Comparison of ENCODE assay signal across 20 cellular contexts in the genomic region with DNA sequence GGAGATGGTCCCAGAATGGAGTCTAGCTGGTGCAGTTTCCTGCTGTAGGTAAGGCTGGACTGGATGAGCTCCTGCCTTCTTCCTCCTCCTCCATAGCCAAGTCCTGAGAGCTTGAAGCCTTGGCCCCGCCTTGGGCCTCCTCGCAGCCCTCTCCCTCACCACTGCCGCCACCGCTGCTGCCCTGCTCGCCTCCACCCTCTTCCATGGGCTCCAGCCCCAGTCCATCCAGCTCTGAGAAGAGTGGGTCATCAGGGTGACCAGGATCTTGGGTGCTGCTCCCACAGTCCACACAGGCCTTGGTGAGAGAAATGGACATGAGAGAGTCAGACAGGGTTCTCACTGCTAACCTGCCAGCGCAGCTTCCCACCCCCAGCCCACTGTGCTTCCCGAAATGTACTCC. TPM values are rescaled to one million over a fixed set of nuclear protein-coding genes. Genes with fewer than 3 reads are reported as not detected.
A peak's percentile ranks its signal among the peaks of the same experiment; 100 is the strongest.
DNase-seq lines count a peak whose midpoint lies in the region; ATAC-seq, FAIRE-seq and TF ChIP-seq lines count a peak whose summit lies in the region.
"Had no signal": no experiment of that assay in that cellular context is flagged by ENCODE, and none has a peak within 500 bp of the region (broad histone marks: within the 10 kb centered on the region; RNA-seq: fewer than 3 reads in every experiment).

No MANE protein-coding gene starts in this region.

- intact Hi-C loops in esophagus muscularis mucosa (cut with DNase I) (no loop called here), pancreas (cut with DNase I) (no loop called here), posterior vena cava (cut with DNase I) (no loop called here)

- CTCF ChIA-PET in HEK293 (lab: Yijun Ruan, JAX): interaction anchor here (0.6 to 7.1 kb wide), 7 partner anchors 9 to 765 kb away, joined by 3 to 91 read pairs (median 4); partner anchors contain the start of gene PER1

- TF ChIP-seq CTCF in 22Rv1 (IDR thresholded peaks at IDR 0.05): no peak
- TF ChIP-seq CTCF in HEK293 (tag by site-specific recombination; IDR thresholded peaks at IDR 0.05): no peak
- no peak for TF ChIP-seq CTCF in esophagus muscularis mucosa (IDR thresholded peaks at IDR 0.05)
- TF ChIP-seq CTCF in pancreas (IDR thresholded peaks at IDR 0.05): no peak

- WGBS in esophagus muscularis mucosa: 91% methylated on average over 7 of the region's 7 CpGs
- 93 to 95% methylated on average over 7 of the region's 7 CpGs for WGBS in pancreas, 2 donors

- H3K4me1 ChIP-seq in HEK293 (ENCODE audit: control insufficient read depth, insufficient read depth, low read length) (0 out of 2 replicates have a peak, but pooled peaks cover 4% of the 10 kb centered on the region), esophagus muscularis mucosa (peaks cover 31 to 79% (median 78%) of the 10 kb centered on the region in 4 donors), pancreas (peaks cover 4 to 6% (median 5%) of the 10 kb centered on the region in 3 donors)

- DNase-seq in esophagus muscularis mucosa (ENCODE audit: extremely low spot score) (no peak), pancreas (peak; percentile 8 to 55 (median 28)), C1 segment of cervical spinal cord (lab: John Stamatoyannopoulos, UW) (no peak), NCI-H2081 treated with DMSO at 0.1 percent for 48 hours (lab: John Stamatoyannopoulos, UW) (no peak), posterior vena cava (ENCODE audit: low spot score) (no peak)
- no peak for DNase-seq in activated CD4-positive, alpha-beta T cell treated with anti-CD3 and anti-CD28 coated beads, Interleukin-2, amount 50 U/mL, for 48 hours
- DNase-seq: activated CD8-positive, alpha-beta memory T cell treated with anti-CD3 and anti-CD28 coated beads, Interleukin-2, amount 50 U/mL, for 48 hours; activated naive CD4-positive, alpha-beta T cell; EL; GOT3; NCI-H2171 treated with DMSO at 0.1 percent for 48 hours; NCI-H748 treated with DMSO at 0.1 percent for 48 hours; PC-9; retina; stimulated activated naive CD8-positive, alpha-beta T cell treated with anti-CD3 and anti-CD28 coated beads, Interleukin-15, Interleukin-2, amounts not matched to agents 100 U/mL and 50 U/mL, for 24 hours; upper lobe of right lung had no signal

- H3K36me3 ChIP-seq in HEK293 (ENCODE audit: control insufficient read depth in 2 of 2, insufficient read depth in 1 of 2, low read length in 2 of 2) (peaks cover 0 to 51% of the 10 kb centered on the region in 2 experiments; a peak in 1 of 3 replicates), esophagus muscularis mucosa (peaks cover 67 to 69% (median 68%) of the 10 kb centered on the region in 4 donors), pancreas (peaks cover 3 to 66% (median 64%) of the 10 kb centered on the region in 3 donors)

- no peak overlapping the region for H3K4me3 ChIP-seq in HEK293 (ENCODE audit: low read depth, low read length)
- H3K4me3 ChIP-seq in esophagus muscularis mucosa: no peak overlapping the region
- no peak overlapping the region for H3K4me3 ChIP-seq in pancreas
- H3K4me3 ChIP-seq: PC-9, upper lobe of right lung had no signal

- H3K27ac ChIP-seq in 22Rv1 (0 out of 2 replicates have a peak overlapping the region, but pooled peaks have one; percentile 96), HEK293 (ENCODE audit: extremely low read depth, low read depth, low read length) (no peak overlapping the region), esophagus muscularis mucosa (replicated peaks in 1 of 4) (peak overlapping the region; percentile 85 to 100 (median 97)), pancreas (no peak overlapping the region)
- H3K27ac ChIP-seq: PC-9, upper lobe of right lung had no signal

- TF ChIP-seq POLR2A in esophagus muscularis mucosa (IDR thresholded peaks at IDR 0.05; ENCODE audit: low read depth): no peak

- ATAC-seq in pancreas: no peak
- ATAC-seq: SK-N-SH treated with all-trans-retinoic acid at 6 μM for 48 hours; stimulated activated naive CD8-positive, alpha-beta T cell treated with anti-CD3 and anti-CD28 coated beads, Interleukin-15, Interleukin-2, amounts not matched to agents 100 U/mL and 50 U/mL, for 24 hours; upper lobe of right lung had no signal

- FAIRE-seq in pancreas (lab: Jason Lieb, UNC): no peak
- FAIRE-seq: colon had no signal

- POLR2A ChIA-PET in HEK293 (lab: Yijun Ruan, JAX): interaction anchor here (1.0 to 4.5 kb wide), 5 partner anchors 17 to 148 kb away, joined by 4 to 31 read pairs (median 9); partner anchors contain the start of genes AURKB, HES7 and RANGRF

- H3K9me3 ChIP-seq in HEK293 (ENCODE audit: control insufficient read depth, insufficient read depth, low read depth, low read length): no peaks in the 10 kb centered on the region
- H3K9me3 ChIP-seq in esophagus muscularis mucosa: no peaks in the 10 kb centered on the region
- no peaks in the 10 kb centered on the region for H3K9me3 ChIP-seq in pancreas
- H3K9me3 ChIP-seq: upper lobe of right lung had no signal

- H3K27me3 ChIP-seq in esophagus muscularis mucosa: no peaks in the 10 kb centered on the region
- no peaks in the 10 kb centered on the region for H3K27me3 ChIP-seq in pancreas
- H3K27me3 ChIP-seq: upper lobe of right lung had no signal

- no peak for TF ChIP-seq EP300 in esophagus muscularis mucosa (IDR thresholded peaks at IDR 0.05)

TF ChIP-seq in HEK293, 187 proteins besides CTCF, POLR2A, EP300 and RAD21:
- TF ChIP-seq ZNF600 (tag by site-specific recombination; IDR thresholded peaks at IDR 0.05) (0 out of 2 replicates have a peak, but pooled peaks have one; percentile 27), ZNF571 (tag by site-specific recombination; IDR thresholded peaks at IDR 0.05) (no peak), ZNF112 (tag by site-specific recombination; IDR thresholded peaks at IDR 0.05) (no peak)
- TF ChIP-seq, protein P1, sequence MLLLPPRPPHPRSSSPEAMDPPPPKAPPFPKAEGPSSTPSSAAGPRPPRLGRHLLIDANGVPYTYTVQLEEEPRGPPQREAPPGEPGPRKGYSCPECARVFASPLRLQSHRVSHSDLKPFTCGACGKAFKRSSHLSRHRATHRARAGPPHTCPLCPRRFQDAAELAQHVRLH (tag by site-specific recombination; IDR thresholded peaks at IDR 0.05): no peak

RNA-seq across cellular contexts. Expression of gene PER1, which starts 11.2 kb away (rescaled TPM):
- total RNA-seq in esophagus muscularis mucosa (100 to 1,000 TPM; 127 to 263 (median 168) TPM), pancreas (100 to 1,000 TPM in 2 of 6 donors, 10 to 100 TPM in 4; 17.5 to 105 (median 67.6) TPM), posterior vena cava (100 to 1,000 TPM; 203 to 206 TPM)
- polyA plus RNA-seq in pancreas: 100 to 1,000 TPM; 107 to 158 TPM

RNA-seq across cellular contexts. Expression of gene HES7, which starts 17.1 kb away (rescaled TPM):
- total RNA-seq in esophagus muscularis mucosa (1 to 10 TPM in 1 of 4 donors, not detected in 3; 1.4 TPM), pancreas (not detected), posterior vena cava (under 1 TPM in 1 of 2 donors, not detected in 1; 0.67 TPM)
- polyA plus RNA-seq in pancreas: under 1 TPM; 0.08 to 0.16 TPM
- total RNA-seq: upper lobe of right lung had no signal

RNA-seq across cellular contexts. Expression of gene VAMP2, which starts 21.7 kb away (rescaled TPM):
- 10 to 100 TPM; 23.7 to 36.4 (median 33.0) TPM for total RNA-seq in esophagus muscularis mucosa
- total RNA-seq in pancreas: 10 to 100 TPM; 19.5 to 35.7 (median 29.6) TPM
- polyA plus RNA-seq in pancreas: 10 to 100 TPM; 29.8 to 82.0 TPM
- 10 to 100 TPM; 66.7 to 80.1 TPM for total RNA-seq in posterior vena cava

RNA-seq across cellular contexts. Expression of gene ALOXE3, which starts 22.7 kb away (rescaled TPM):
- total RNA-seq in esophagus muscularis mucosa: not detected
- total RNA-seq in pancreas: not detected
- under 1 TPM in 1 of 2 donors, not detected in 1; 0.35 TPM for polyA plus RNA-seq in pancreas
- not detected for total RNA-seq in posterior vena cava
- total RNA-seq: upper lobe of right lung had no signal

RNA-seq across cellular contexts. Expression of gene TMEM107, which starts 35.1 kb away (rescaled TPM):
- 10 to 100 TPM; 10.4 to 17.8 (median 13.6) TPM for total RNA-seq in esophagus muscularis mucosa
- total RNA-seq in pancreas: 10 to 100 TPM in 1 of 6 donors, 1 to 10 TPM in 5; 5.2 to 10.2 (median 6.3) TPM
- polyA plus RNA-seq in pancreas: 10 to 100 TPM in 1 of 2 donors, 1 to 10 TPM in 1; 5.7 to 11.1 TPM
- 10 to 100 TPM; 12.9 to 16.4 TPM for total RNA-seq in posterior vena cava

Comparison
In these comparisons a context has a peak if more than half of its experiments do, and no peak if none do; other contexts are left out.
1. H3K27ac ChIP-seq: peak in 22Rv1 (single experiment) and esophagus muscularis mucosa (4 of 4); none in HEK293 (single experiment) and pancreas (0 of 4).
2. DNase-seq: peak in pancreas (6 of 6); none in esophagus muscularis mucosa (single experiment), C1 segment of cervical spinal cord (0 of 14), NCI-H2081 treated with DMSO at 0.1 percent for 48 hours (single experiment), activated CD4-positive, alpha-beta T cell treated with anti-CD3 and anti-CD28 coated beads, Interleukin-2, amount 50 U/mL, for 48 hours (0 of 2) and posterior vena cava (single experiment).